Comparison of ENCODE assay signal across 8 cellular contexts in genomic region chr18:52288403-52289004, GRCh38.
DNase-seq lines count a peak whose midpoint lies in the region; ATAC-seq and TF ChIP-seq lines count a peak whose summit lies in the region.

No MANE protein-coding gene starts in this region.

- H2AFZ ChIP-seq in OCI-LY1 (ENCODE audit: low read length), result no peak overlapping the region

- H3K9me3 Mint-ChIP-seq in activated T-cell treated with anti-CD3 and anti-CD28 coated beads, Interleukin-2, amount 50 U/mL, for 24 hours, result no peaks in the 10 kb centered on the region
- peaks cover 8% of the 10 kb centered on the region for H3K9me3 Mint-ChIP-seq in stimulated activated effector memory CD8-positive, alpha-beta T cell treated with anti-CD3 and anti-CD28 coated beads, Interleukin-12 subunit alpha, Interleukin-12 subunit beta, amount 100 ng/mL, for 72 hours

- no peak overlapping the region for H3K4me3 ChIP-seq in OCI-LY1 (ENCODE audit: low read depth, low read length, poor library complexity, severe bottlenecking)

- no peaks in the 10 kb centered on the region for H3K9me3 ChIP-seq in OCI-LY1 (ENCODE audit: low read length)

- no peaks in the 10 kb centered on the region for H3K9me2 ChIP-seq in OCI-LY1 (ENCODE audit: low read depth, low read length)

- no peaks in the 10 kb centered on the region for H3K79me2 ChIP-seq in OCI-LY1 (ENCODE audit: insufficient read depth, low read length)

- H3K4me2 ChIP-seq in OCI-LY1 (ENCODE audit: low read length), result no peak overlapping the region

- no peaks in the 10 kb centered on the region for H3K36me3 ChIP-seq in OCI-LY1 (ENCODE audit: insufficient read depth, low read length)

- H3K4me1 ChIP-seq in OCI-LY1 (ENCODE audit: insufficient read depth, low read length, severe bottlenecking), result no peaks in the 10 kb centered on the region

- H3F3A ChIP-seq in OCI-LY1 (ENCODE audit: insufficient read depth, low read length), result no peaks in the 10 kb centered on the region

- H3K36me3 Mint-ChIP-seq in activated T-cell treated with anti-CD3 and anti-CD28 coated beads, Interleukin-2, amount 50 U/mL, for 24 hours (ENCODE audit: low read depth), result no peaks in the 10 kb centered on the region
- no peaks in the 10 kb centered on the region for H3K36me3 Mint-ChIP-seq in stimulated activated effector memory CD8-positive, alpha-beta T cell treated with anti-CD3 and anti-CD28 coated beads, Interleukin-12 subunit alpha, Interleukin-12 subunit beta, amount 100 ng/mL, for 72 hours

- ATAC-seq in HG02798 (IDR thresholded peaks at IDR 0.05; ENCODE audit: poor library complexity, unreplicated experiment), result peak; percentile 76
- ATAC-seq in stimulated activated effector memory CD8-positive, alpha-beta T cell treated with anti-CD3 and anti-CD28 coated beads, Interleukin-12 subunit alpha, Interleukin-12 subunit beta, amount 100 ng/mL, for 72 hours, result no peak

- no peaks in the 10 kb centered on the region for H3K27me3 Mint-ChIP-seq in activated T-cell treated with anti-CD3 and anti-CD28 coated beads, Interleukin-2, amount 50 U/mL, for 24 hours

- H3K27ac Mint-ChIP-seq in activated T-cell treated with anti-CD3 and anti-CD28 coated beads, Interleukin-2, amount 50 U/mL, for 24 hours, result no peak overlapping the region
- no peak overlapping the region for H3K27ac Mint-ChIP-seq in stimulated activated effector memory CD8-positive, alpha-beta T cell treated with anti-CD3 and anti-CD28 coated beads, Interleukin-12 subunit alpha, Interleukin-12 subunit beta, amount 100 ng/mL, for 72 hours

- H3K4me1 Mint-ChIP-seq in activated T-cell treated with anti-CD3 and anti-CD28 coated beads, Interleukin-2, amount 50 U/mL, for 24 hours (ENCODE audit: low read depth), result no peaks in the 10 kb centered on the region
- H3K4me1 Mint-ChIP-seq in stimulated activated effector memory CD8-positive, alpha-beta T cell treated with anti-CD3 and anti-CD28 coated beads, Interleukin-12 subunit alpha, Interleukin-12 subunit beta, amount 100 ng/mL, for 72 hours, result no peaks in the 10 kb centered on the region

- TF ChIP-seq CTCF in OCI-LY1 (IDR thresholded peaks at IDR 0.05; ENCODE audit: low read length), result peak; percentile 85

- no peak overlapping the region for H3K4me3 Mint-ChIP-seq in activated T-cell treated with anti-CD3 and anti-CD28 coated beads, Interleukin-2, amount 50 U/mL, for 24 hours
- no peak overlapping the region for H3K4me3 Mint-ChIP-seq in stimulated activated effector memory CD8-positive, alpha-beta T cell treated with anti-CD3 and anti-CD28 coated beads, Interleukin-12 subunit alpha, Interleukin-12 subunit beta, amount 100 ng/mL, for 72 hours

- no peaks in the 10 kb centered on the region for H3K27me3 ChIP-seq in OCI-LY1 (ENCODE audit: insufficient read depth, low read length)

- peak; percentile 20 to 28 for DNase-seq in activated T-cell treated with anti-CD3 and anti-CD28 coated beads, Interleukin-2, amount 50 U/mL, for 48 hours
- no peak for DNase-seq in activated T-cell treated with anti-CD3 and anti-CD28 coated beads, Interleukin-2, amount 50 U/mL, for 24 hours
- DNase-seq in islet precursor cell (peak; percentile 59), T1000 (lab: John Stamatoyannopoulos, UW) (no peak)
- no peak for DNase-seq in stimulated activated effector memory CD8-positive, alpha-beta T cell treated with anti-CD3 and anti-CD28 coated beads, Interleukin-12 subunit alpha, Interleukin-12 subunit beta, amount 100 ng/mL, for 72 hours (ENCODE audit: low spot score in 2 of 2)
- no peak for DNase-seq in stimulated activated CD4-positive, alpha-beta T cell treated with anti-CD3 and anti-CD28 coated beads, Interleukin-12 subunit alpha, Interleukin-12 subunit beta, amount 100 ng/mL, for 4 hours

- no peak overlapping the region for H3K9ac ChIP-seq in OCI-LY1 (ENCODE audit: low read length)

- no peaks in the 10 kb centered on the region for H4K20me1 ChIP-seq in OCI-LY1 (ENCODE audit: insufficient read depth, low read length)

- H3K27ac ChIP-seq in OCI-LY1 (ENCODE audit: low read depth, low read length, poor library complexity, severe bottlenecking), result no peak overlapping the region

Comparison
In these comparisons a context has a peak if more than half of its experiments do, and no peak if none do; other contexts are left out.
1. DNase-seq: peak in activated T-cell treated with anti-CD3 and anti-CD28 coated beads, Interleukin-2, amount 50 U/mL, for 48 hours (2 of 2) and islet precursor cell (single experiment); none in activated T-cell treated with anti-CD3 and anti-CD28 coated beads, Interleukin-2, amount 50 U/mL, for 24 hours (single experiment), T1000 (single experiment), stimulated activated effector memory CD8-positive, alpha-beta T cell treated with anti-CD3 and anti-CD28 coated beads, Interleukin-12 subunit alpha, Interleukin-12 subunit beta, amount 100 ng/mL, for 72 hours (0 of 2) and stimulated activated CD4-positive, alpha-beta T cell treated with anti-CD3 and anti-CD28 coated beads, Interleukin-12 subunit alpha, Interleukin-12 subunit beta, amount 100 ng/mL, for 4 hours (single experiment).